ENCODE assay signal across 9 cellular contexts in the genomic region with DNA sequence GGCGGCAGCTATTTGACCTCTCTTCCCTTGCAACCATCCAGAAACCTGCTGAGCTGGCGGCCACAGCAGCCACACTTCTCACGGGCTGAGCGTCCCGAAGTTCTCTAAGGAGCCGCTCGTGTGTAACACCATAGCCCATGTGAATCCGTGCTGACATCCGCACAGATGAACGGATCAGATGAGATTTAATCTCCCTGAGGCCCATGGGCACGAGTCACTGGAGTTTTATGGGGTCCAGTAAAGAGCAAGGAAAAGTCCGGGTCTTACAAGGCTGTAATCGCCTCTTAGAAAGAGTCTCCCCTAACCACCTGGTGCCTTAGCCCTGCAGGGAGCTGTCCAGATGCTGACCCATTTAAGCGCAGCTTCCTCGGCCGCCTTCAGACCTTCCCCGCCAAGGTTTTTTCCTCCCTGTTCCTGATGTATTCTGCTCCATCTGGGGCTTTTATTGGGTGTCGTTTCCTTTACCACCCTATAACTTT. TPM values are rescaled to one million over a fixed set of nuclear protein-coding genes. Genes with fewer than 3 reads are reported as not detected.
DNase-seq lines count a peak whose midpoint lies in the region; ATAC-seq and TF ChIP-seq lines count a peak whose summit lies in the region.
"Had no signal": no experiment of that assay in that cellular context is flagged by ENCODE, and none has a peak within 500 bp of the region (broad histone marks: within the 10 kb centered on the region; RNA-seq: fewer than 3 reads in every experiment).

No MANE protein-coding gene starts in this region.

- H3K27me3 ChIP-seq in iPS-20b (ENCODE audit: insufficient read depth, low read length) (peaks cover 45% of the 10 kb centered on the region), testis (no peaks in the 10 kb centered on the region)

- peaks cover 48% of the 10 kb centered on the region for H3K27me3 Mint-ChIP-seq in activated T-helper 17 cell treated with anti-CD3 and anti-CD28 coated beads, Interleukin-2, amount 50 U/mL, for 72 hours

- H3K4me3 Mint-ChIP-seq in activated T-helper 17 cell treated with anti-CD3 and anti-CD28 coated beads, Interleukin-2, amount 50 U/mL, for 72 hours = no peak overlapping the region

- H3K27ac ChIP-seq in iPS-20b (ENCODE audit: low read length) (no peak overlapping the region), testis (no peak overlapping the region)

- H3K4me1 ChIP-seq in iPS-20b (ENCODE audit: insufficient read depth, low read length) = peaks cover 13% of the 10 kb centered on the region
- H3K4me1 ChIP-seq in testis = no peaks in the 10 kb centered on the region

- peak; percentile 29 for ATAC-seq in activated T-helper 17 cell treated with anti-CD3 and anti-CD28 coated beads, Interleukin-2, amount 50 U/mL, for 72 hours (replicated peaks)
- ATAC-seq in HG02840 (IDR thresholded peaks at IDR 0.05; ENCODE audit: low FRiP score, unreplicated experiment) = no peak

- no peak overlapping the region for H3K27ac Mint-ChIP-seq in activated T-helper 17 cell treated with anti-CD3 and anti-CD28 coated beads, Interleukin-2, amount 50 U/mL, for 72 hours
- H3K27ac Mint-ChIP-seq: activated naive CD4-positive, alpha-beta T cell treated with anti-CD3 and anti-CD28 coated beads, Interleukin-2, amount 50 U/mL, for 72 hours had no signal

- H3K9ac ChIP-seq in iPS-20b (ENCODE audit: low read depth, low read length) = no peak overlapping the region

- no peaks in the 10 kb centered on the region for H3K9me3 Mint-ChIP-seq in activated T-helper 17 cell treated with anti-CD3 and anti-CD28 coated beads, Interleukin-2, amount 50 U/mL, for 72 hours
- H3K9me3 Mint-ChIP-seq: activated naive CD4-positive, alpha-beta T cell treated with anti-CD3 and anti-CD28 coated beads, Interleukin-2, amount 50 U/mL, for 72 hours had no signal

- no peaks in the 10 kb centered on the region for H3K36me3 Mint-ChIP-seq in activated T-helper 17 cell treated with anti-CD3 and anti-CD28 coated beads, Interleukin-2, amount 50 U/mL, for 72 hours (ENCODE audit: low read depth)
- H3K36me3 Mint-ChIP-seq: activated naive CD4-positive, alpha-beta T cell treated with anti-CD3 and anti-CD28 coated beads, Interleukin-2, amount 50 U/mL, for 72 hours had no signal

- intact Hi-C loops in testis (cut with DNase I; ENCODE audit: low total_unique reads) = no loop called here

- no peak overlapping the region for H3K4me3 ChIP-seq in AG10803 (ENCODE audit: low read length)
- H3K4me3 ChIP-seq in iPS-20b (ENCODE audit: low read length) = peak overlapping the region; percentile 51; the same call in 1 of the 2 replicates
- H3K4me3 ChIP-seq in testis = no peak overlapping the region

- H3K4me1 Mint-ChIP-seq in activated T-helper 17 cell treated with anti-CD3 and anti-CD28 coated beads, Interleukin-2, amount 50 U/mL, for 72 hours = no peaks in the 10 kb centered on the region

- TF ChIP-seq POLR2A in testis (IDR thresholded peaks at IDR 0.05) = no peak

- TF ChIP-seq CTCF in AG10803 (conservative IDR thresholded peaks at IDR 0.05; ENCODE audit: low read length) (no peak), testis (IDR thresholded peaks at IDR 0.05) (no peak)

- WGBS in testis, 2 donors = 2% methylated on average over 18 of the region's 18 CpGs

- no peaks in the 10 kb centered on the region for H3K36me3 ChIP-seq in iPS-20b (ENCODE audit: insufficient read depth, low read depth, low read length)
- no peaks in the 10 kb centered on the region for H3K36me3 ChIP-seq in testis (ENCODE audit: low read depth, missing control alignments)

- H3K9me3 ChIP-seq in iPS-20b (ENCODE audit: insufficient read depth, low read depth, low read length) = no peaks in the 10 kb centered on the region
- no peaks in the 10 kb centered on the region for H3K9me3 ChIP-seq in testis

- DNase-seq in AG10803 (ENCODE audit: low read depth) (peak; percentile 54), HPDE6-E6E7 (ENCODE audit: extremely low spot score) (peak; percentile 44), testis (peak; percentile 65), COLO668 (lab: John Stamatoyannopoulos, UW; ENCODE audit: unreplicated experiment) (no peak), cerebellum (ENCODE audit: low spot score) (no peak)

RNA-seq across cellular contexts. Expression of gene CACNG5, which starts 5.5 kb away (rescaled TPM):
- not detected for total RNA-seq in activated T-helper 17 cell treated with anti-CD3 and anti-CD28 coated beads, Interleukin-2, amount 50 U/mL, for 72 hours
- total RNA-seq in testis (under 1 TPM in 1 of 2 donors, not detected in 1; 0.55 TPM), cerebellum (14.7 TPM)
- polyA plus RNA-seq in testis (ENCODE audit: insufficient read depth, low read depth, low replicate concordance) = not detected
- total RNA-seq: activated naive CD4-positive, alpha-beta T cell treated with anti-CD3 and anti-CD28 coated beads, Interleukin-2, amount 50 U/mL, for 72 hours had no signal

Comparison
In these comparisons a context has a peak if more than half of its experiments do, and no peak if none do; other contexts are left out.
1. DNase-seq: peak in AG10803 (single experiment), HPDE6-E6E7 (single experiment) and testis (single experiment); none in COLO668 (single experiment) and cerebellum (single experiment).
2. RNA of gene CACNG5, which starts 5.5 kb away (total RNA-seq): 14.7 TPM in cerebellum (single experiment); 0.55 TPM in testis and not detected in activated T-helper 17 cell treated with anti-CD3 and anti-CD28 coated beads, Interleukin-2, amount 50 U/mL, for 72 hours; every median in the first group is over 10 times any median in the second.